In the genomic region with DNA sequence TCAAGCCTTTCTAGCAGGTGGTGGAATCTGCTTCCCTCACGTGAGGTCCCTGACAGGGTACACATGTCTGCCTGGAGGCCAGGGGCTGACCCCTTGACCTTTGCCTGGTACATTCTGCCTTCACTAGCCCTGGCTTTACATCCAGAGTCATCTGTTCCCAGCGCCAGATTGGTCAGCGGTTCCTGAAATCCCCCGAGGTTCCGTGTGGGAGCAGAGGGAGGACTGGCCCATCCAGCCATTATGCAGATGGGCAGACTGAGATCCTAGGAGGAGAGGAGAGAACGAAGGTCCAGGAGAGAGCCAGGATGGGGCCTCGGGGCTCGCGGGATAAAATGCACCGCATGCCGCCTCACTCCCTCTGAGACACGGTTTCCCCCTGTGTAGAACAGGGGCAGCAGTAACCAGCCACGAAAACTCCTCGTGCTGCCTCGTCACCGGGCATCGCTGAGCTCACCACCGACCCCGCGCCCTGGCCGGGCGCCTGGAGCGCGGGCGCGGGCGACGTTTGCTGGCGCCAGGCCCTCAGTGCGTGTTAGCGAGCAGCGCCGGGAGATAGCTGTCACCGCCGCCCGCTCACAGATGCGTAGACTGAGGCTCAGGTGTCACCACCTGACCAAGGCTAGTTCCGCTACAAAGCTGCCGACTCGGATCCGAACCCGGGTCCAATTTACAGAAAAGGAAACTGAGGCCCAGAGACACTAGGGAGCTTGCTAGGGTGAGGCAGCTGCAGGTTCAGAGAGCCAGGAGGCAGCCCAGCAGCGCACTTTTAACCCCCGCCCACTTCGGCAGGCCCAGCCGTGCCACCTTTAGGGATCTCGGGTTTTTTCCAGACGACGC, we compare ENCODE assay signal across 8 cellular contexts. TPM values are rescaled to one million over a fixed set of nuclear protein-coding genes. Genes with fewer than 3 reads are reported as not detected.
DNase-seq lines count a peak whose midpoint lies in the region; ATAC-seq and TF ChIP-seq lines count a peak whose summit lies in the region.

No MANE protein-coding gene starts in this region.

- no peak overlapping the region for H3K27ac ChIP-seq in BLaER1
- H3K27ac ChIP-seq in HUES6 (ENCODE audit: low read depth, low read length) = no peak overlapping the region
- peak overlapping the region; percentile 75 to 96 for H3K27ac ChIP-seq in thoracic aorta

- peaks cover 66% of the 10 kb centered on the region for H3K4me1 ChIP-seq in BLaER1
- peaks cover 38% of the 10 kb centered on the region for H3K4me1 ChIP-seq in HUES6 (ENCODE audit: control insufficient read depth, insufficient read depth, low read length)
- H3K4me1 ChIP-seq in thoracic aorta (ENCODE audit: control insufficient read depth in 1 of 2, low read depth in 2 of 2) = peaks cover 34 to 44% of the 10 kb centered on the region in 2 donors

- TF ChIP-seq CTCF in thoracic aorta (IDR thresholded peaks at IDR 0.05) = no peak

- no peaks in the 10 kb centered on the region for H3K36me3 ChIP-seq in BLaER1
- no peaks in the 10 kb centered on the region for H3K36me3 ChIP-seq in HUES6 (ENCODE audit: control insufficient read depth, insufficient read depth, low read length)
- no peaks in the 10 kb centered on the region for H3K36me3 ChIP-seq in thoracic aorta

- H4K20me1 ChIP-seq in BLaER1 = peaks cover 50% of the 10 kb centered on the region

- peak; percentile 6 for ATAC-seq in GM19351 (IDR thresholded peaks at IDR 0.05; ENCODE audit: unreplicated experiment)
- peak; percentile 1 for ATAC-seq in left lobe of liver
- no peak for ATAC-seq in thoracic aorta (ENCODE audit: insufficient number of reproducible peaks, low FRiP score, low read depth)

- H3K4me2 ChIP-seq in BLaER1 = peak overlapping the region; percentile 100

- peak; percentile 77 for DNase-seq in astrocyte of the hippocampus (ENCODE audit: low read depth, low spot score)
- DNase-seq in left lobe of liver (ENCODE audit: low spot score) = no peak
- DNase-seq in thoracic aorta (ENCODE audit: low spot score) = no peak
- no peak for DNase-seq in GM03348 (ENCODE audit: low spot score)
- DNase-seq in central memory CD4-positive, alpha-beta T cell = no peak

- peak overlapping the region; percentile 88 for H3K9ac ChIP-seq in BLaER1
- H3K9ac ChIP-seq in HUES6 (ENCODE audit: low read length) = peak overlapping the region; percentile 24

- no peaks in the 10 kb centered on the region for H3K9me3 ChIP-seq in BLaER1
- no peaks in the 10 kb centered on the region for H3K9me3 ChIP-seq in HUES6 (ENCODE audit: control insufficient read depth, insufficient read depth, low read depth, low read length)
- no peaks in the 10 kb centered on the region for H3K9me3 ChIP-seq in thoracic aorta

- H3K4me3 ChIP-seq in BLaER1 (peak overlapping the region; percentile 95), HUES6 (ENCODE audit: low read depth, low read length) (peak overlapping the region; percentile 67), thoracic aorta (peak overlapping the region; percentile 88)

- peaks cover 18% of the 10 kb centered on the region for H3K27me3 ChIP-seq in BLaER1
- H3K27me3 ChIP-seq in HUES6 (ENCODE audit: control insufficient read depth, insufficient read depth, low read length) = peaks cover 24% of the 10 kb centered on the region
- no peaks in the 10 kb centered on the region for H3K27me3 ChIP-seq in thoracic aorta (replicated peaks; ENCODE audit: insufficient read depth)

RNA-seq across cellular contexts. Expression of gene MAP2K3, which starts 0.8 kb away (rescaled TPM):
- total RNA-seq in left lobe of liver = 71.5 TPM
- total RNA-seq in thoracic aorta = 10 to 100 TPM; 66.6 to 81.1 TPM

RNA-seq across cellular contexts. Expression of gene NATD1, which starts 30.5 kb away (rescaled TPM):
- total RNA-seq in left lobe of liver (5.9 TPM), thoracic aorta (1 to 10 TPM; 8.4 to 9.7 TPM)

Comparison
In these comparisons a context has a peak if more than half of its experiments do, and no peak if none do; other contexts are left out.
1. H3K27ac ChIP-seq: peak in thoracic aorta (2 of 2); none in BLaER1 (single experiment) and HUES6 (single experiment).
2. Peak in every context shown above with its lines, with median percentiles within 50 percentile points of each other: H3K4me3 ChIP-seq.